In the genomic region with DNA sequence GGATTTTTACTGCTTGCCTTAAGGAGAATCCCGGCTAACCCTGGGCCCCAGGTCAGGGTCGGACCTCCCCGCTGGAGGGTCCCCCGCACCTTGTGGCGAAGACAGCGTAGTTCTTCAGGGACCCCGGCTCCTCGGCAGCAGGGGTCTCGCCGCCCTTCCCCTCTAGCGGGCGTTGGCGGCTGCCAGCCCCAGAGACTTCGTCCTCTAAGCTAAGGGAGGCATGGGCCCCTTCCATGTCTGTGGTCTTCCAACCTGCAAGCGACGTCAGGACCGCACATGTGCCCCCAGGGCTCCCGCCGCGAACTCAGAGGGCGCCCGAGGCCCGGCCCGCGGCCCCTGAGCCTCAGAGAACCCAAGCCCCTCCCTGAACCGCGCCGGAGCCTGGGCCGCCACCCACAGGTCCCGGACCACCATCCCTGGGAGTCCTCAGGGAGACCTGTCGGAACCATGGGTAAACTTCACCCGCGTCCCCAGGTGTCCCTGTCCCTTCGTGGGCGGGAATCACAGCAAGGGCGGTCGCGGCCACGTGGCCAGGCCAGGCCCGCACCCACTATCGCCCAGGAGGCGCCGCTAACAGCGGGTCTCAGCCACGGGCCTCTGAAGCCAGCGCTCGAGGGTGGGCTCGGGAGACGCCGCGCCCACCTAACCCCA, we compare ENCODE assay signal across 7 cellular contexts. TPM values are rescaled to one million over a fixed set of nuclear protein-coding genes. Genes with fewer than 3 reads are reported as not detected.
DNase-seq lines count a peak whose midpoint lies in the region; ATAC-seq and TF ChIP-seq lines count a peak whose summit lies in the region.
"Had no signal": no experiment of that assay in that cellular context is flagged by ENCODE, and none has a peak within 500 bp of the region (broad histone marks: within the 10 kb centered on the region; RNA-seq: fewer than 3 reads in every experiment).

No MANE protein-coding gene starts in this region.

- peak in 1 of 2 experiments; percentile 2 for TF ChIP-seq CTCF in brain (conservative IDR thresholded peaks at IDR 0.05)
- no peak for TF ChIP-seq CTCF in nephron (IDR thresholded peaks at IDR 0.05; ENCODE audit: unreplicated experiment in 3 of 3)

- H3K9me3 Mint-ChIP-seq in brain (no peaks in the 10 kb centered on the region), nephron (no peaks in the 10 kb centered on the region)

- H3K36me3 Mint-ChIP-seq in brain (peaks cover 10% of the 10 kb centered on the region), nephron (ENCODE audit: low read depth) (peaks cover 9% of the 10 kb centered on the region)

- DNase-seq in ELF-1 (ENCODE audit: low read depth, low spot score), result peak; percentile 40
- no peak for DNase-seq in RKO (ENCODE audit: low spot score)
- DNase-seq: NCI-H187 had no signal

- peaks cover 35% of the 10 kb centered on the region for H3K4me1 Mint-ChIP-seq in brain
- H3K4me1 Mint-ChIP-seq in nephron, result peaks cover 30% of the 10 kb centered on the region

- H3K4me3 Mint-ChIP-seq in brain (peak overlapping the region in 4 of 5 experiments; percentile 43 to 72 (median 50)), nephron (peak overlapping the region in 2 of 3 experiments; percentile 59)

- H3K27ac Mint-ChIP-seq in brain, result no peak overlapping the region
- no peak overlapping the region for H3K27ac Mint-ChIP-seq in nephron

- H3K27me3 Mint-ChIP-seq in brain (peaks cover 3% of the 10 kb centered on the region), nephron (ENCODE audit: low read depth) (no peaks in the 10 kb centered on the region)

- ATAC-seq in GM19455 (IDR thresholded peaks at IDR 0.05; ENCODE audit: unreplicated experiment), result no peak
- no peak for ATAC-seq in GM18909 (IDR thresholded peaks at IDR 0.05; ENCODE audit: poor library complexity, unreplicated experiment)

RNA-seq across cellular contexts. Expression of gene ANKMY1, which starts 0.6 kb away (rescaled TPM):
- 7.0 TPM for polyA plus RNA-seq in brain (ENCODE audit: insufficient read depth, low read depth, low replicate concordance)

RNA-seq across cellular contexts. Expression of gene DUSP28, which starts 2.9 kb away (rescaled TPM):
- 6.3 TPM for polyA plus RNA-seq in brain (ENCODE audit: insufficient read depth, low read depth, low replicate concordance)

RNA-seq across cellular contexts. Expression of gene RNPEPL1, which starts 11.1 kb away (rescaled TPM):
- polyA plus RNA-seq in brain (ENCODE audit: insufficient read depth, low read depth, low replicate concordance), result 48.5 TPM

RNA-seq across cellular contexts. Expression of gene CAPN10, which starts 29.3 kb away (rescaled TPM):
- polyA plus RNA-seq in brain (ENCODE audit: insufficient read depth, low read depth, low replicate concordance), result 15.8 TPM
